ENCODE assay signal across 19 cellular contexts in the genomic region with DNA sequence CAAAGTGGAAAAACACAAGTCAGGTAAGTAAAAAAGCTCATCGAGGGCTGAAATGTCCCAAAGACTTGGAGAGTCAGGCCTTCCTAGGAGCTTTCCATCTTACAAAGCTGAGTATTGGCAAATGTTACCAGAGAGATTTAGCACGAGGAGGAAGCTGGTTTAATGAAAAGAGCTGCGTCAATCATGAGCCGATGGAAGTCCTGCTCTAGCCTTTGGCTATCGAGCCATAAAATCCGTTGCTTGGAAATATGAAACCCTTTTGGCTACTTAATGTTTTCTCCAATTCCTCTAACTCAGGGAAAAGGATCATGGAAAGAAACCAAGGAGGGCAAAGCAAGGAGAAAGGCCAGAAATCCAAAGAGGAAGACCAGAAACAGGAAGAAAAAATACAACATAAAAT.
DNase-seq lines count a peak whose midpoint lies in the region; ATAC-seq and TF ChIP-seq lines count a peak whose summit lies in the region.
"Had no signal": no experiment of that assay in that cellular context is flagged by ENCODE, and none has a peak within 500 bp of the region (broad histone marks: within the 10 kb centered on the region; RNA-seq: fewer than 3 reads in every experiment).

No MANE protein-coding gene starts in this region.

- H3K4me1 Mint-ChIP-seq in activated naive CD4-positive, alpha-beta T cell treated with anti-CD3 and anti-CD28 coated beads, Interleukin-2, amount 50 U/mL, for 24 hours: peaks cover 4% of the 10 kb centered on the region
- no peaks in the 10 kb centered on the region for H3K4me1 Mint-ChIP-seq in activated naive CD4-positive, alpha-beta T cell treated with anti-CD3 and anti-CD28 coated beads, Interleukin-2, amount 10 ng/mL, durations not matched to agents 7 days and 5 days
- H3K4me1 Mint-ChIP-seq: B cell had no signal

- ATAC-seq in HG03469 (IDR thresholded peaks at IDR 0.05; ENCODE audit: unreplicated experiment): no peak
- ATAC-seq: GM12878, GM23338, HepG2 had no signal

- H3K36me3 ChIP-seq in subcutaneous abdominal adipose tissue (ENCODE audit: control insufficient read depth in 5 of 5, insufficient read depth in 5 of 5, low read length in 5 of 5) (no peaks in the 10 kb centered on the region), A673 (ENCODE audit: insufficient read depth, low read length, poor library complexity, severe bottlenecking) (no peaks in the 10 kb centered on the region)

- H3K9me3 ChIP-seq in subcutaneous abdominal adipose tissue (ENCODE audit: control insufficient read depth in 5 of 5, low read length in 5 of 5) (no peaks in the 10 kb centered on the region), A673 (ENCODE audit: low read depth, low read length, poor library complexity, severe bottlenecking) (no peaks in the 10 kb centered on the region)

- H3K27me3 Mint-ChIP-seq in activated naive CD4-positive, alpha-beta T cell treated with anti-CD3 and anti-CD28 coated beads, Interleukin-2, amount 50 U/mL, for 24 hours: no peaks in the 10 kb centered on the region
- no peaks in the 10 kb centered on the region for H3K27me3 Mint-ChIP-seq in activated naive CD4-positive, alpha-beta T cell treated with anti-CD3 and anti-CD28 coated beads, Interleukin-2, amount 10 ng/mL, durations not matched to agents 7 days and 5 days
- H3K27me3 Mint-ChIP-seq: B cell; CD4-positive, alpha-beta T cell had no signal

- H3K4me1 ChIP-seq in subcutaneous abdominal adipose tissue (ENCODE audit: control insufficient read depth in 5 of 5, insufficient read depth in 5 of 5, low read length in 5 of 5): peaks cover 0 to 21% (median 13%) of the 10 kb centered on the region in 5 donors
- no peaks in the 10 kb centered on the region for H3K4me1 ChIP-seq in A673 (ENCODE audit: insufficient read depth, low read length, poor library complexity, severe bottlenecking)

- no peak overlapping the region for H3K4me3 Mint-ChIP-seq in activated naive CD4-positive, alpha-beta T cell treated with anti-CD3 and anti-CD28 coated beads, Interleukin-2, amount 50 U/mL, for 24 hours
- no peak overlapping the region for H3K4me3 Mint-ChIP-seq in activated naive CD4-positive, alpha-beta T cell treated with anti-CD3 and anti-CD28 coated beads, Interleukin-2, amount 10 ng/mL, durations not matched to agents 7 days and 5 days
- H3K4me3 Mint-ChIP-seq: B cell; CD4-positive, alpha-beta T cell; GM23338; H9; HFFc6 had no signal

- no peaks in the 10 kb centered on the region for H3K27me3 ChIP-seq in subcutaneous abdominal adipose tissue (ENCODE audit: control insufficient read depth in 5 of 5, insufficient read depth in 4 of 5, low read length in 5 of 5)
- H3K27me3 ChIP-seq in A673 (replicated peaks; ENCODE audit: insufficient read depth, low read depth, low read length, poor library complexity): no peaks in the 10 kb centered on the region

- no peaks in the 10 kb centered on the region for H3K36me3 Mint-ChIP-seq in activated naive CD4-positive, alpha-beta T cell treated with anti-CD3 and anti-CD28 coated beads, Interleukin-2, amount 50 U/mL, for 24 hours
- H3K36me3 Mint-ChIP-seq in activated naive CD4-positive, alpha-beta T cell treated with anti-CD3 and anti-CD28 coated beads, Interleukin-2, amount 10 ng/mL, durations not matched to agents 7 days and 5 days: peaks cover 2% of the 10 kb centered on the region

- no peak overlapping the region for H3K9ac ChIP-seq in subcutaneous abdominal adipose tissue (ENCODE audit: low read length in 5 of 5)

- H3K27ac ChIP-seq in subcutaneous abdominal adipose tissue (ENCODE audit: low read depth, low read length) (peak overlapping the region; percentile 21), A673 (ENCODE audit: low read depth, low read length, poor library complexity, severe bottlenecking) (no peak overlapping the region)

- POLR2A ChIA-PET in A673 (lab: Charles Lee; ENCODE audit: low non-redundant PET): no interaction called here

- CTCF ChIA-PET in activated naive CD4-positive, alpha-beta T cell treated with anti-CD3 and anti-CD28 coated beads, Interleukin-2, amount 10 ng/mL, durations not matched to agents 7 days and 5 days (lab: Charles Lee): no interaction called here
- CTCF ChIA-PET in A673 (lab: Charles Lee): no interaction called here

- TF ChIP-seq CTCF in A673 (conservative IDR thresholded peaks at IDR 0.05; ENCODE audit: low read depth, low read length): no peak

- H3K4me3 ChIP-seq in subcutaneous abdominal adipose tissue (ENCODE audit: low read depth in 1 of 5, low read length in 5 of 5) (no peak overlapping the region), A673 (ENCODE audit: low read depth, low read length, poor library complexity, severe bottlenecking) (no peak overlapping the region)
- H3K4me3 ChIP-seq: GM12878, GM23338 had no signal

- DNase-seq in activated naive CD4-positive, alpha-beta T cell treated with anti-CD3 and anti-CD28 coated beads, Interleukin-2, amount 10 ng/mL, durations not matched to agents 7 days and 5 days: no peak
- DNase-seq in astrocyte of the hippocampus (ENCODE audit: low read depth, low spot score) (peak; percentile 40), medulla oblongata (ENCODE audit: extremely low spot score) (peak; percentile 21), A673 (ENCODE audit: low spot score) (no peak), midbrain (lab: John Stamatoyannopoulos, UW) (no peak)
- DNase-seq: C1 segment of cervical spinal cord; Calu3; CD4-positive, alpha-beta T cell; DMS 273 treated with DMSO at 0.1 percent for 48 hours; DMS79; H9; HFFc6 had no signal

- H3K27ac Mint-ChIP-seq in activated naive CD4-positive, alpha-beta T cell treated with anti-CD3 and anti-CD28 coated beads, Interleukin-2, amount 50 U/mL, for 24 hours: peak overlapping the region; percentile 53
- no peak overlapping the region for H3K27ac Mint-ChIP-seq in activated naive CD4-positive, alpha-beta T cell treated with anti-CD3 and anti-CD28 coated beads, Interleukin-2, amount 10 ng/mL, durations not matched to agents 7 days and 5 days
- H3K27ac Mint-ChIP-seq: B cell; CD4-positive, alpha-beta T cell; GM23338; H9; HFFc6 had no signal

- intact Hi-C loops in A673 (cut with micrococcal nuclease; ENCODE audit: unreplicated experiment): no loop called here

- no peaks in the 10 kb centered on the region for H3K9me3 Mint-ChIP-seq in activated naive CD4-positive, alpha-beta T cell treated with anti-CD3 and anti-CD28 coated beads, Interleukin-2, amount 50 U/mL, for 24 hours
- peaks cover 2% of the 10 kb centered on the region for H3K9me3 Mint-ChIP-seq in activated naive CD4-positive, alpha-beta T cell treated with anti-CD3 and anti-CD28 coated beads, Interleukin-2, amount 10 ng/mL, durations not matched to agents 7 days and 5 days
- H3K9me3 Mint-ChIP-seq: CD4-positive, alpha-beta T cell; GM23338; H9 had no signal

- no TSS peak for BruUV-seq in A673 (replicated peaks; lab: Mats Ljungman, UMichigan)

Comparison
In these comparisons a context has a peak if more than half of its experiments do, and no peak if none do; other contexts are left out.
1. DNase-seq: peak in astrocyte of the hippocampus (single experiment) and medulla oblongata (single experiment); none in activated naive CD4-positive, alpha-beta T cell treated with anti-CD3 and anti-CD28 coated beads, Interleukin-2, amount 10 ng/mL, durations not matched to agents 7 days and 5 days (single experiment), A673 (single experiment) and midbrain (single experiment).